Comparison of ENCODE assay signal across 20 cellular contexts in genomic region chr2:101433465-101433864, GRCh38. TPM values are rescaled to one million over a fixed set of nuclear protein-coding genes. Genes with fewer than 3 reads are reported as not detected.
"Had no signal": no experiment of that assay in that cellular context is flagged by ENCODE, and none has a peak within 500 bp of the region (broad histone marks: within the 10 kb centered on the region; RNA-seq: fewer than 3 reads in every experiment).

No MANE protein-coding gene starts in this region.

- ATAC-seq: lower lobe of right lung; naive thymus-derived CD4-positive, alpha-beta T cell had no signal

- H3K27me3 ChIP-seq: colonic mucosa, ovary, stomach had no signal

- H3K9me3 ChIP-seq: colonic mucosa, gastroesophageal sphincter, left ventricle myocardium inferior, lower lobe of right lung, ovary, stomach had no signal

- H3K4me1 Mint-ChIP-seq: immature natural killer cell, memory B cell had no signal

- H3K4me1 ChIP-seq: colonic mucosa, gastroesophageal sphincter, lower lobe of right lung had no signal

- H3K27ac ChIP-seq: colonic mucosa, gastroesophageal sphincter, left ventricle myocardium inferior, lower lobe of right lung, ovary, stomach had no signal

- H3K27ac Mint-ChIP-seq: immature natural killer cell; memory B cell; naive thymus-derived CD4-positive, alpha-beta T cell; progenitor cell of endocrine pancreas had no signal

- H3K36me3 ChIP-seq: colonic mucosa, gastroesophageal sphincter, left ventricle myocardium inferior, lower lobe of right lung, ovary, stomach had no signal

- H3K4me3 Mint-ChIP-seq: immature natural killer cell; memory B cell; naive thymus-derived CD4-positive, alpha-beta T cell; neural crest cell had no signal

- FAIRE-seq: keratinocyte had no signal

- H3K27me3 Mint-ChIP-seq: naive thymus-derived CD4-positive, alpha-beta T cell had no signal

- H3K9me3 Mint-ChIP-seq: immature natural killer cell; memory B cell; naive thymus-derived CD4-positive, alpha-beta T cell; neural crest cell had no signal

- H3K36me3 Mint-ChIP-seq: immature natural killer cell, memory B cell had no signal

- DNase-seq: colonic mucosa; dermis blood vessel endothelial cell; immature natural killer cell; left cardiac atrium; left ventricle myocardium inferior; lower lobe of right lung; naive thymus-derived CD4-positive, alpha-beta T cell; ovary; right cardiac atrium; small intestine; stimulated activated CD4-positive, alpha-beta T cell treated with anti-CD3 and anti-CD28 coated beads, Interleukin-12 subunit alpha, Interleukin-12 subunit beta, amount 100 ng/mL, for 4 hours; stimulated activated naive CD4-positive, alpha-beta T cell; stomach; trophoblast cell had no signal

- H3K4me3 ChIP-seq: colonic mucosa, gastroesophageal sphincter, left ventricle myocardium inferior, lower lobe of right lung, ovary, stomach had no signal

RNA-seq across cellular contexts. Expression of gene RFX8, which starts 41.4 kb away (rescaled TPM):
- total RNA-seq: colonic mucosa, left cardiac atrium, left ventricle myocardium inferior, lower lobe of right lung, progenitor cell of endocrine pancreas had no signal
- polyA plus RNA-seq: immature natural killer cell; naive thymus-derived CD4-positive, alpha-beta T cell had no signal

RNA-seq across cellular contexts. Expression of gene CREG2, which starts 46.2 kb away (rescaled TPM):
- total RNA-seq: left cardiac atrium, left ventricle myocardium inferior, lower lobe of right lung, mononuclear cell had no signal
- polyA plus RNA-seq: immature natural killer cell; naive thymus-derived CD4-positive, alpha-beta T cell had no signal
